ENCODE assay signal across 1 cellular context in the genomic region with DNA sequence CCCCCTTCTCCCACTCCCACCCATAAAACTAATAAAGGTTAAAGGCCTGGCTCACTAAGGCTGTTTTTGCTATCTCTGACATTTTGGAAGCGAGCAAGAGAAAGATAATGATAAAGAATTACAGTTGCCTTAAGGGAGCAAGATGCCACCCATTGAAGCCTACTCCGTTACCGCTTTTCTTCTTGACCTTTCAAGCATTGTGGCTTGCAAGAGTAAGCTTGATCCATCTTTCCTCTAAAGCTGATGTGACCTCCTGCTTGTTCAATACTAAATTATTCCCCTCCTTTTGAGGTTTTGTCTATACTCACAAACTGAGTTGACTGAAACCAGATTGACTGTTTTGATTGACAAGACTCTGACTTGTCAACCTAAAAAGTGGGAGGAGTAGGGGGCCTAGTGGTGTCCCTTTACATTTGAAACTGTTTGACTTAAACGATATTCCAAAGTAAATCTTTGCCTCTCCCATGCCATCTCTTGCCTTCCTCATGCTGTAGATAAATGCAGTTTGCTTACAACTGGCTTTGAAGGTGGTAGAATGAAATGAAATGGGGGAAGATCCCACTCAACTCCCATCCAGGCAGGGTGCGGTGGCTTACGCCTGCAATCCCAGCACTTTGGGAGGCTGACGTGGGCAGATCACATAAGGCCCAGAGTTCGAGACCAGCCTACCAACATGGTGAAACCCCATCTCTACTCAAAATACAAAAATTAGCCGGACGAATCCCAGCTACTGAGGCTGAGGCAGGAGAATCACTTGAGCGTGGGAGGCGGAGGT.
TF ChIP-seq lines count a peak whose summit lies in the region.

No MANE protein-coding gene starts in this region.

TF ChIP-seq in GM23338, 12 proteins besides CTCF, POLR2A, EP300 and RAD21:
- TF ChIP-seq EZH2phosphoT487 (IDR thresholded peaks at IDR 0.05; ENCODE audit: unreplicated experiment), result no peak
- TF ChIP-seq, protein P1, sequence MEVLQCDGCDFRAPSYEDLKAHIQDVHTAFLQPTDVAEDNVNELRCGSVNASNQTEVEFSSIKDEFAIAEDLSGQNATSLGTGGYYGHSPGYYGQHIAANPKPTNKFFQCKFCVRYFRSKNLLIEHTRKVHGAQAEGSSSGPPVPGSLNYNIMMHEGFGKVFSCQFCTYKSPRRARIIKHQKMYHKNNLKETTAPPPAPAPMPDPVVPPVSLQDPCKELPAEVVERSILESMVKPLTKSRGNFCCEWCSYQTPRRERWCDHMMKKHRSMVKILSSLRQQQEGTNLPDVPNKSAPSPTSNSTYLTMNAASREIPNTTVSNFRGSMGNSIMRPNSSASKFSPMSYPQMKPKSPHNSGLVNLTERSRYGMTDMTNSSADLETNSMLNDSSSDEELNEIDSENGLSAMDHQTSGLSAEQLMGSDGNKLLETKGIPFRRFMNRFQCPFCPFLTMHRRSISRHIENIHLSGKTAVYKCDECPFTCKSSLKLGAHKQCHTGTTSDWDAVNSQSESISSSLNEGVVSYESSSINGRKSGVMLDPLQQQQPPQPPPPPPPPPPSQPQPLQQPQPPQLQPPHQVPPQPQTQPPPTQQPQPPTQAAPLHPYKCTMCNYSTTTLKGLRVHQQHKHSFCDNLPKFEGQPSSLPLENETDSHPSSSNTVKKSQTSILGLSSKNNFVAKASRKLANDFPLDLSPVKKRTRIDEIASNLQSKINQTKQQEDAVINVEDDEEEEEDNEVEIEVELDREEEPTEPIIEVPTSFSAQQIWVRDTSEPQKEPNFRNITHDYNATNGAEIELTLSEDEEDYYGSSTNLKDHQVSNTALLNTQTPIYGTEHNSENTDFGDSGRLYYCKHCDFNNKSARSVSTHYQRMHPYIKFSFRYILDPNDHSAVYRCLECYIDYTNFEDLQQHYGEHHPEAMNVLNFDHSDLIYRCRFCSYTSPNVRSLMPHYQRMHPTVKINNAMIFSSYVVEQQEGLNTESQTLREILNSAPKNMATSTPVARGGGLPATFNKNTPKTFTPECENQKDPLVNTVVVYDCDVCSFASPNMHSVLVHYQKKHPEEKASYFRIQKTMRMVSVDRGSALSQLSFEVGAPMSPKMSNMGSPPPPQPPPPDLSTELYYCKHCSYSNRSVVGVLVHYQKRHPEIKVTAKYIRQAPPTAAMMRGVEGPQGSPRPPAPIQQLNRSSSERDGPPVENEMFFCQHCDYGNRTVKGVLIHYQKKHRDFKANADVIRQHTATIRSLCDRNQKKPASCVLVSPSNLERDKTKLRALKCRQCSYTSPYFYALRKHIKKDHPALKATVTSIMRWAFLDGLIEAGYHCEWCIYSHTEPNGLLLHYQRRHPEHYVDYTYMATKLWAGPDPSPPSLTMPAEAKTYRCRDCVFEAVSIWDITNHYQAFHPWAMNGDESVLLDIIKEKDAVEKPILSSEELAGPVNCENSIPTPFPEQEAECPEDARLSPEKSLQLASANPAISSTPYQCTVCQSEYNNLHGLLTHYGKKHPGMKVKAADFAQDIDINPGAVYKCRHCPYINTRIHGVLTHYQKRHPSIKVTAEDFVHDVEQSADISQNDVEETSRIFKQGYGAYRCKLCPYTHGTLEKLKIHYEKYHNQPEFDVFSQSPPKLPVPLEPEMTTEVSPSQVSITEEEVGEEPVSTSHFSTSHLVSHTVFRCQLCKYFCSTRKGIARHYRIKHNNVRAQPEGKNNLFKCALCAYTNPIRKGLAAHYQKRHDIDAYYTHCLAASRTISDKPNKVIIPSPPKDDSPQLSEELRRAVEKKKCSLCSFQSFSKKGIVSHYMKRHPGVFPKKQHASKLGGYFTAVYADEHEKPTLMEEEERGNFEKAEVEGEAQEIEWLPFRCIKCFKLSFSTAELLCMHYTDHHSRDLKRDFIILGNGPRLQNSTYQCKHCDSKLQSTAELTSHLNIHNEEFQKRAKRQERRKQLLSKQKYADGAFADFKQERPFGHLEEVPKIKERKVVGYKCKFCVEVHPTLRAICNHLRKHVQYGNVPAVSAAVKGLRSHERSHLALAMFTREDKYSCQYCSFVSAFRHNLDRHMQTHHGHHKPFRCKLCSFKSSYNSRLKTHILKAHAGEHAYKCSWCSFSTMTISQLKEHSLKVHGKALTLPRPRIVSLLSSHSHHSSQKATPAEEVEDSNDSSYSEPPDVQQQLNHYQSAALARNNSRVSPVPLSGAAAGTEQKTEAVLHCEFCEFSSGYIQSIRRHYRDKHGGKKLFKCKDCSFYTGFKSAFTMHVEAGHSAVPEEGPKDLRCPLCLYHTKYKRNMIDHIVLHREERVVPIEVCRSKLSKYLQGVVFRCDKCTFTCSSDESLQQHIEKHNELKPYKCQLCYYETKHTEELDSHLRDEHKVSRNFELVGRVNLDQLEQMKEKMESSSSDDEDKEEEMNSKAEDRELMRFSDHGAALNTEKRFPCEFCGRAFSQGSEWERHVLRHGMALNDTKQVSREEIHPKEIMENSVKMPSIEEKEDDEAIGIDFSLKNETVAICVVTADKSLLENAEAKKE (CRISPR knock-in tag; IDR thresholded peaks at IDR 0.05), result no peak
- no peak for TF ChIP-seq CREB1 (CRISPR knock-in tag; IDR thresholded peaks at IDR 0.05; ENCODE audit: low read depth)
- TF ChIP-seq POLR2AphosphoS5 (IDR thresholded peaks at IDR 0.05; ENCODE audit: low read depth), result no peak
- TF ChIP-seq STAT1 (IDR thresholded peaks at IDR 0.05; ENCODE audit: unreplicated experiment), result no peak
- no peak for TF ChIP-seq ZNF114 (CRISPR knock-in tag; IDR thresholded peaks at IDR 0.05)
- TF ChIP-seq EZH2 (IDR thresholded peaks at IDR 0.05; ENCODE audit: low read depth, unreplicated experiment), result no peak
- no peak for TF ChIP-seq JUNB (IDR thresholded peaks at IDR 0.05; ENCODE audit: unreplicated experiment)
- TF ChIP-seq ZNF331 (CRISPR knock-in tag; IDR thresholded peaks at IDR 0.05; ENCODE audit: low read depth), result no peak
- TF ChIP-seq, protein P2, sequence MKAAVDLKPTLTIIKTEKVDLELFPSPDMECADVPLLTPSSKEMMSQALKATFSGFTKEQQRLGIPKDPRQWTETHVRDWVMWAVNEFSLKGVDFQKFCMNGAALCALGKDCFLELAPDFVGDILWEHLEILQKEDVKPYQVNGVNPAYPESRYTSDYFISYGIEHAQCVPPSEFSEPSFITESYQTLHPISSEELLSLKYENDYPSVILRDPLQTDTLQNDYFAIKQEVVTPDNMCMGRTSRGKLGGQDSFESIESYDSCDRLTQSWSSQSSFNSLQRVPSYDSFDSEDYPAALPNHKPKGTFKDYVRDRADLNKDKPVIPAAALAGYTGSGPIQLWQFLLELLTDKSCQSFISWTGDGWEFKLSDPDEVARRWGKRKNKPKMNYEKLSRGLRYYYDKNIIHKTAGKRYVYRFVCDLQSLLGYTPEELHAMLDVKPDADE (IDR thresholded peaks at IDR 0.05), result no peak
- TF ChIP-seq, protein P3, sequence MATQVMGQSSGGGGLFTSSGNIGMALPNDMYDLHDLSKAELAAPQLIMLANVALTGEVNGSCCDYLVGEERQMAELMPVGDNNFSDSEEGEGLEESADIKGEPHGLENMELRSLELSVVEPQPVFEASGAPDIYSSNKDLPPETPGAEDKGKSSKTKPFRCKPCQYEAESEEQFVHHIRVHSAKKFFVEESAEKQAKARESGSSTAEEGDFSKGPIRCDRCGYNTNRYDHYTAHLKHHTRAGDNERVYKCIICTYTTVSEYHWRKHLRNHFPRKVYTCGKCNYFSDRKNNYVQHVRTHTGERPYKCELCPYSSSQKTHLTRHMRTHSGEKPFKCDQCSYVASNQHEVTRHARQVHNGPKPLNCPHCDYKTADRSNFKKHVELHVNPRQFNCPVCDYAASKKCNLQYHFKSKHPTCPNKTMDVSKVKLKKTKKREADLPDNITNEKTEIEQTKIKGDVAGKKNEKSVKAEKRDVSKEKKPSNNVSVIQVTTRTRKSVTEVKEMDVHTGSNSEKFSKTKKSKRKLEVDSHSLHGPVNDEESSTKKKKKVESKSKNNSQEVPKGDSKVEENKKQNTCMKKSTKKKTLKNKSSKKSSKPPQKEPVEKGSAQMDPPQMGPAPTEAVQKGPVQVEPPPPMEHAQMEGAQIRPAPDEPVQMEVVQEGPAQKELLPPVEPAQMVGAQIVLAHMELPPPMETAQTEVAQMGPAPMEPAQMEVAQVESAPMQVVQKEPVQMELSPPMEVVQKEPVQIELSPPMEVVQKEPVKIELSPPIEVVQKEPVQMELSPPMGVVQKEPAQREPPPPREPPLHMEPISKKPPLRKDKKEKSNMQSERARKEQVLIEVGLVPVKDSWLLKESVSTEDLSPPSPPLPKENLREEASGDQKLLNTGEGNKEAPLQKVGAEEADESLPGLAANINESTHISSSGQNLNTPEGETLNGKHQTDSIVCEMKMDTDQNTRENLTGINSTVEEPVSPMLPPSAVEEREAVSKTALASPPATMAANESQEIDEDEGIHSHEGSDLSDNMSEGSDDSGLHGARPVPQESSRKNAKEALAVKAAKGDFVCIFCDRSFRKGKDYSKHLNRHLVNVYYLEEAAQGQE (IDR thresholded peaks at IDR 0.05; ENCODE audit: unreplicated experiment), result no peak
- no peak for TF ChIP-seq NANOG (IDR thresholded peaks at IDR 0.05; ENCODE audit: borderline replicate concordance)
